In genomic region chr4:6200011-6200921, GRCh38 we compare ENCODE assay signal across 8 cellular contexts. TPM values are rescaled to one million over a fixed set of nuclear protein-coding genes. Genes with fewer than 3 reads are reported as not detected.
DNase-seq lines count a peak whose midpoint lies in the region; ATAC-seq and TF ChIP-seq lines count a peak whose summit lies in the region.

JAKMIP1 (minus strand) TSS chr4:6200549; CDS start chr4:6112850, 87,699 bp downstream.

- no peak within 1 kb of the TSS for H3K27ac ChIP-seq in gastroesophageal sphincter
- no peak within 1 kb of the TSS for H3K27ac ChIP-seq in ovary
- H3K27ac ChIP-seq in thymus (ENCODE audit: low read depth): no peak within 1 kb of the TSS

- TF ChIP-seq EP300 in gastroesophageal sphincter (IDR thresholded peaks at IDR 0.05): no peak
- TF ChIP-seq EP300 in ovary (IDR thresholded peaks at IDR 0.05): no peak

- in situ Hi-C loops in ACHN (cut with HindIII; ENCODE audit: low pct_ligation_motif_present, low pct_unique_long_range_greater_than_20kb, low sequenced_read_pairs): no loop called here

- H3K36me3 ChIP-seq in gastroesophageal sphincter (no peaks in the 10 kb centered on the region), ovary (no peaks in the 10 kb centered on the region), thymus (ENCODE audit: control insufficient read depth, insufficient read depth) (no peaks in the 10 kb centered on the region)

- TF ChIP-seq POLR2A in GM18526 (IDR thresholded peaks at IDR 0.05; ENCODE audit: extremely low read depth, insufficient read length) (peak; percentile 28), gastroesophageal sphincter (IDR thresholded peaks at IDR 0.05) (no peak), ovary (IDR thresholded peaks at IDR 0.05) (no peak)

- 0 to 20% methylated on average over 1 to 2 of the region's 107 CpGs for WGBS in gastroesophageal sphincter (ENCODE audit: low coverage in 1 of 2), 2 donors
- 0 to 1% (median 1%) methylated on average over 81 to 107 of the region's 107 CpGs for WGBS in ovary, 3 donors
- WGBS in thymus: 2% methylated on average over 107 of the region's 107 CpGs

- intact Hi-C loops in ovary (cut with DNase I): no loop called here

- no peak for TF ChIP-seq CTCF in gastroesophageal sphincter (IDR thresholded peaks at IDR 0.05)
- TF ChIP-seq CTCF in ovary (IDR thresholded peaks at IDR 0.05): no peak

- DNase-seq in ACHN (peak; percentile 54), NCI-H774 (lab: John Stamatoyannopoulos, UW) (peak; percentile 82), ovary (peak; percentile 55 to 86 (median 67))
- peak; percentile 88 for DNase-seq in activated effector memory CD4-positive, alpha-beta T cell treated with Interleukin-2 at 50 U/mL for 16 hours

- peaks cover 0 to 16% (median 0%) of the 10 kb centered on the region in 3 donors for H3K9me3 ChIP-seq in gastroesophageal sphincter
- H3K9me3 ChIP-seq in ovary: no peaks in the 10 kb centered on the region
- H3K9me3 ChIP-seq in thymus (ENCODE audit: control insufficient read depth): no peaks in the 10 kb centered on the region

- ATAC-seq in HG03064 (IDR thresholded peaks at IDR 0.05; ENCODE audit: low read depth, unreplicated experiment) (peak; percentile 87), gastroesophageal sphincter (peak; percentile 63)

- H3K4me1 ChIP-seq in gastroesophageal sphincter (peaks cover 0 to 25% (median 5%) of the 10 kb centered on the region in 3 donors), ovary (ENCODE audit: insufficient read depth) (no peaks in the 10 kb centered on the region), thymus (ENCODE audit: control insufficient read depth, insufficient read depth, low read length) (no peaks in the 10 kb centered on the region)

- H3K4me3 ChIP-seq in gastroesophageal sphincter (peak within 1 kb of the TSS; percentile 21 to 59), ovary (peak within 1 kb of the TSS; percentile 39), thymus (ENCODE audit: low read length) (peak within 1 kb of the TSS; percentile 56)

- H3K27me3 ChIP-seq in gastroesophageal sphincter: peaks cover 65% of the 10 kb centered on the region
- H3K27me3 ChIP-seq in ovary: no peaks in the 10 kb centered on the region
- H3K27me3 ChIP-seq in thymus (ENCODE audit: control insufficient read depth, insufficient read depth): peaks cover 25% of the 10 kb centered on the region

RNA-seq across cellular contexts. Expression of gene JAKMIP1, which starts in this region (rescaled TPM):
- total RNA-seq in gastroesophageal sphincter (1 to 10 TPM in 2 of 4 donors, under 1 TPM in 1, not detected in 1; 0.39 to 4.5 (median 1.9) TPM), ovary (under 1 TPM in 6 of 7 donors, not detected in 1; 0.45 to 1.00 (median 0.64) TPM)
- polyA plus RNA-seq in ovary (under 1 TPM; 0.33 to 0.50 TPM), thymus (1.5 TPM)

Comparison
In these comparisons a context has a peak if more than half of its experiments do, and no peak if none do; other contexts are left out.
1. Peak in DNase-seq and H3K4me3 ChIP-seq in ovary; RNA of the gene not detected or under 1 TPM.